Comparison of ENCODE assay signal across 8 cellular contexts in the genomic region with DNA sequence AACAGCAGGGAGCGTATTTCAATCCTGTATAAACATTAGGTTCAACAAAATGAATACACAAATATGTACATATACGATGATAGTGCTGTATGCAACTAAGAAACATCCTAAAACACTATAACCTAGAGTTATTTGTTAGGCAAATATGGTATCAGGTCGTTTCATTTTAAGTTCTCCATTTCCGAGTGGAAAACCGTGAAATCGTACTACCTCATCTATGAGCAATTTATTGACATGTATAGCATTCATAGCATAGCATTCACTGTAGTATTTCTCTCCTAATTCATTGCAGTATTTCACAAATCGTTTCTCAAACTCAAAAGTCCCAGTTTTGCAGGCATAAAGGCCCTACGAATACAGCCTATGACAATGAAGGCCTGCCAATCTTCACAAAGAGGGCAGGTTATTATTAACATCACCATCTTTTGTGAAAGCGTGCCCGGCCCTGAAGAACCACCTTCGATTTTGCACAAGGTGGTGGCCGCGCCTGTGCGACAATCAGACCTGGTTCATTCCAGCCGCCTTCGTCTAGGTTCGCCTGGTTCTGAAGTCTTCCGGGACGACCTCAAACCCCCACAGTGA. TPM values are rescaled to one million over a fixed set of nuclear protein-coding genes. Genes with fewer than 3 reads are reported as not detected.
A peak's percentile ranks its signal among the peaks of the same experiment; 100 is the strongest.
DNase-seq lines count a peak whose midpoint lies in the region; ATAC-seq and TF ChIP-seq lines count a peak whose summit lies in the region.

No MANE protein-coding gene starts in this region.

- H3K27ac Mint-ChIP-seq in glutamatergic neuron (ENCODE audit: unreplicated experiment): peak overlapping the region; percentile 98

- H3K36me3 Mint-ChIP-seq in glutamatergic neuron (ENCODE audit: unreplicated experiment): no peaks in the 10 kb centered on the region

- H3K4me3 ChIP-seq in AG10803 (ENCODE audit: low read length): peak overlapping the region; percentile 91
- peak overlapping the region; percentile 86 for H3K4me3 ChIP-seq in WI38 (ENCODE audit: low read depth, low read length)
- peak overlapping the region; percentile 94 for H3K4me3 ChIP-seq in skeletal muscle satellite cell (ENCODE audit: low read length)

- DNase-seq in AG10803 (ENCODE audit: low read depth) (no peak), glutamatergic neuron (no peak), SHP77 (lab: John Stamatoyannopoulos, UW) (no peak)

- TF ChIP-seq CTCF in AG10803 (conservative IDR thresholded peaks at IDR 0.05; ENCODE audit: low read length): no peak
- TF ChIP-seq CTCF in WI38 (IDR thresholded peaks at IDR 0.05; ENCODE audit: low read depth, low read length): no peak
- TF ChIP-seq CTCF in glutamatergic neuron (IDR thresholded peaks at IDR 0.05; ENCODE audit: partially characterized antibody, unreplicated experiment): no peak

- ATAC-seq in GM19025 (IDR thresholded peaks at IDR 0.05; ENCODE audit: low read depth, unreplicated experiment) (peak; percentile 11), HG03280 (IDR thresholded peaks at IDR 0.05; ENCODE audit: unreplicated experiment) (peak; percentile 11), GM18870 (IDR thresholded peaks at IDR 0.05; ENCODE audit: unreplicated experiment) (no peak)

- peak overlapping the region; percentile 95 for H3K4me3 Mint-ChIP-seq in glutamatergic neuron (ENCODE audit: unreplicated experiment)

- peaks cover under 1% of the 10 kb centered on the region for H3K27me3 Mint-ChIP-seq in glutamatergic neuron (ENCODE audit: unreplicated experiment)

- no peaks in the 10 kb centered on the region for H3K27me3 ChIP-seq in skeletal muscle satellite cell (ENCODE audit: control insufficient read depth, insufficient read depth, low read length)

- peak overlapping the region; percentile 88 for H3K4me2 ChIP-seq in skeletal muscle satellite cell (ENCODE audit: low read length)

- H3K9ac ChIP-seq in skeletal muscle satellite cell (ENCODE audit: low read depth, low read length): peak overlapping the region; percentile 96

- peaks cover 2% of the 10 kb centered on the region for H3K36me3 ChIP-seq in skeletal muscle satellite cell (ENCODE audit: insufficient read depth, low read length)

- peaks cover 4% of the 10 kb centered on the region for H3K9me3 Mint-ChIP-seq in glutamatergic neuron (ENCODE audit: unreplicated experiment)

- H3K4me1 ChIP-seq in skeletal muscle satellite cell (ENCODE audit: control insufficient read depth, insufficient read depth, low read length): peaks cover 10% of the 10 kb centered on the region

- H3K9me3 ChIP-seq in skeletal muscle satellite cell (replicated peaks; ENCODE audit: low read length): no peaks in the 10 kb centered on the region

- peaks cover 10% of the 10 kb centered on the region for H3K4me1 Mint-ChIP-seq in glutamatergic neuron (ENCODE audit: low read depth, unreplicated experiment)

RNA-seq across cellular contexts. Expression of gene ATAD1, which starts 0.6 kb away (rescaled TPM):
- 79.0 TPM for total RNA-seq in glutamatergic neuron (ENCODE audit: unreplicated experiment)
- total RNA-seq in skeletal muscle satellite cell (2012; rRNA removed): 39.3 TPM in 2 replicates

RNA-seq across cellular contexts. Expression of gene KLLN, which starts 46.0 kb away (rescaled TPM):
- total RNA-seq in glutamatergic neuron (ENCODE audit: unreplicated experiment): 0.27 TPM
- 0.66 and 1.3 TPM in 2 replicates for total RNA-seq in skeletal muscle satellite cell (2012; rRNA removed)

RNA-seq across cellular contexts. Expression of gene PTEN, which starts 46.0 kb away (rescaled TPM):
- total RNA-seq in glutamatergic neuron (ENCODE audit: unreplicated experiment): 61.2 TPM
- 60.9 and 94.8 TPM in 2 replicates for total RNA-seq in skeletal muscle satellite cell (2012; rRNA removed)
